In genomic region chr14:99157246-99157645, GRCh38 we compare ENCODE assay signal across 28 cellular contexts.
"Had no signal": no experiment of that assay in that cellular context is flagged by ENCODE, and none has a peak within 500 bp of the region (broad histone marks: within the 10 kb centered on the region; RNA-seq: fewer than 3 reads in every experiment).

No MANE protein-coding gene starts in this region.

- H3K9ac ChIP-seq: KMS-11 had no signal

- H3K36me3 ChIP-seq: ascending aorta, cardiac muscle cell, SJCRH30 had no signal

- H3K27me3 Mint-ChIP-seq: activated CD4-positive, alpha-beta memory T cell treated with anti-CD3 and anti-CD28 coated beads, Interleukin-2, amount 10 ng/mL, durations not matched to agents 7 days and 5 days; activated naive CD4-positive, alpha-beta T cell treated with anti-CD3 and anti-CD28 coated beads, Interleukin-2, amount 50 U/mL, for 24 hours; activated naive CD8-positive, alpha-beta T cell treated with anti-CD3 and anti-CD28 coated beads, Interleukin-2, amount 10 ng/mL, durations not matched to agents 7 days and 5 days; central memory CD8-positive, alpha-beta T cell had no signal

- H3K36me3 Mint-ChIP-seq: WTC11 had no signal

- H3K9me3 ChIP-seq: SJCRH30 had no signal

- H3K4me3 ChIP-seq: ascending aorta, cardiac muscle cell, SJCRH30, SK-N-MC had no signal

- H3K27ac ChIP-seq: ascending aorta, cardiac muscle cell, KMS-11, SJCRH30, SK-N-MC had no signal

- H3K27me3 ChIP-seq: ascending aorta, cardiac muscle cell, SJCRH30 had no signal

- H3K27ac Mint-ChIP-seq: activated CD4-positive, alpha-beta memory T cell treated with anti-CD3 and anti-CD28 coated beads, Interleukin-2, amount 10 ng/mL, durations not matched to agents 7 days and 5 days; activated naive CD4-positive, alpha-beta T cell treated with anti-CD3 and anti-CD28 coated beads, Interleukin-2, amount 50 U/mL, for 24 hours; activated naive CD8-positive, alpha-beta T cell treated with anti-CD3 and anti-CD28 coated beads, Interleukin-2, amount 10 ng/mL, durations not matched to agents 7 days and 5 days; activated T-helper 2 cell treated with anti-CD3 and anti-CD28 coated beads, Interferon-gamma antibody, Interleukin-2, Interleukin-4, amounts not matched to agents 10 μg/mL and 5 μg/mL and 100 μg/mL, durations not matched to agents 14 hours and 24 hours and 36 hours; T-helper 2 cell treated with Interferon-gamma antibody and Interleukin-4, amounts not matched to agents 5 μg/mL and 100 μg/mL, for 36 hours; WTC11 had no signal

- DNase-seq: activated CD4-positive, alpha-beta memory T cell treated with anti-CD3 and anti-CD28 coated beads, Interleukin-2, amount 10 ng/mL, durations not matched to agents 7 days and 5 days; activated CD4-positive, alpha-beta T cell treated with anti-CD3 and anti-CD28 coated beads for 4 hours; activated gamma-delta T cell; activated naive CD4-positive, alpha-beta T cell treated with Interleukin-2 at 50 U/mL for 16 hours; activated naive CD8-positive, alpha-beta T cell treated with anti-CD3 and anti-CD28 coated beads, Interleukin-2, amount 10 ng/mL, durations not matched to agents 7 days and 5 days; activated T-cell treated with anti-CD3 and anti-CD28 coated beads, Interleukin-2, amount 50 U/mL, for 1 hour; amygdala; MM.1S; MV-4-11; NCI-H1092; NCI-H1436 treated with DMSO at 0.1 percent for 48 hours; NCI-H1694 treated with DMSO at 0.1 percent for 48 hours; NCI-H2029; NCI-H345; NCI-H524 treated with DMSO at 0.1 percent for 48 hours; SHP77; SJCRH30 had no signal

- H3K4me3 Mint-ChIP-seq: activated CD4-positive, alpha-beta memory T cell treated with anti-CD3 and anti-CD28 coated beads, Interleukin-2, amount 10 ng/mL, durations not matched to agents 7 days and 5 days; activated naive CD4-positive, alpha-beta T cell treated with anti-CD3 and anti-CD28 coated beads, Interleukin-2, amount 50 U/mL, for 24 hours; activated naive CD8-positive, alpha-beta T cell treated with anti-CD3 and anti-CD28 coated beads, Interleukin-2, amount 10 ng/mL, durations not matched to agents 7 days and 5 days; central memory CD8-positive, alpha-beta T cell; T-helper 2 cell treated with Interferon-gamma antibody and Interleukin-4, amounts not matched to agents 5 μg/mL and 100 μg/mL, for 36 hours; WTC11 had no signal

- H3K4me2 ChIP-seq: KMS-11 had no signal

- H3K9me3 Mint-ChIP-seq: central memory CD8-positive, alpha-beta T cell had no signal

- ATAC-seq: activated CD4-positive, CD25-positive, alpha-beta regulatory T cell treated with anti-CD3 and anti-CD28 coated beads, Interleukin-2, amount 50 U/mL, for 24 hours; Panc1; WTC11 had no signal
